Comparison of ENCODE assay signal across 15 cellular contexts in genomic region chr4:123750044-123750443, GRCh38.
DNase-seq lines count a peak whose midpoint lies in the region; ATAC-seq and FAIRE-seq lines count a peak whose summit lies in the region.
"Had no signal": no experiment of that assay in that cellular context is flagged by ENCODE, and none has a peak within 500 bp of the region (broad histone marks: within the 10 kb centered on the region; RNA-seq: fewer than 3 reads in every experiment).

No MANE protein-coding gene starts in this region.

- no peaks in the 10 kb centered on the region for H3K9me3 Mint-ChIP-seq in stimulated activated effector memory CD8-positive, alpha-beta T cell treated with anti-CD3 and anti-CD28 coated beads, Interleukin-12 subunit alpha, Interleukin-12 subunit beta, amount 100 ng/mL, for 72 hours
- H3K9me3 Mint-ChIP-seq: activated naive CD8-positive, alpha-beta T cell treated with anti-CD3 and anti-CD28 coated beads, Interleukin-2, amount 10 ng/mL, durations not matched to agents 7 days and 5 days had no signal

- no peaks in the 10 kb centered on the region for H3K27me3 ChIP-seq in skeletal muscle tissue (ENCODE audit: control insufficient read depth in 3 of 3, insufficient read depth in 3 of 3, low read length in 3 of 3)

- FAIRE-seq in TTC549 (lab: Jason Lieb, UNC): peak; percentile 96
- FAIRE-seq: endometrium, GM18507 had no signal

- no peaks in the 10 kb centered on the region for H3K36me3 ChIP-seq in skeletal muscle tissue (ENCODE audit: control insufficient read depth in 3 of 3, insufficient read depth in 3 of 3, low read length in 3 of 3)

- ATAC-seq in GM21423 (IDR thresholded peaks at IDR 0.05; ENCODE audit: unreplicated experiment): no peak
- no peak for ATAC-seq in stimulated activated effector memory CD8-positive, alpha-beta T cell treated with anti-CD3 and anti-CD28 coated beads, Interleukin-12 subunit alpha, Interleukin-12 subunit beta, amount 100 ng/mL, for 72 hours

- no peaks in the 10 kb centered on the region for H3K36me3 Mint-ChIP-seq in stimulated activated effector memory CD8-positive, alpha-beta T cell treated with anti-CD3 and anti-CD28 coated beads, Interleukin-12 subunit alpha, Interleukin-12 subunit beta, amount 100 ng/mL, for 72 hours
- H3K36me3 Mint-ChIP-seq: activated naive CD8-positive, alpha-beta T cell treated with anti-CD3 and anti-CD28 coated beads, Interleukin-2, amount 10 ng/mL, durations not matched to agents 7 days and 5 days had no signal

- DNase-seq in Kasumi-1 (lab: John Stamatoyannopoulos, UW) (peak; percentile 59 to 72), iPS-NIHi11 (ENCODE audit: low spot score) (peak; percentile 70), T-helper 9 cell (no peak)
- no peak for DNase-seq in stimulated activated effector memory CD8-positive, alpha-beta T cell treated with anti-CD3 and anti-CD28 coated beads, Interleukin-12 subunit alpha, Interleukin-12 subunit beta, amount 100 ng/mL, for 72 hours (ENCODE audit: low spot score in 2 of 2)
- DNase-seq: activated naive CD8-positive, alpha-beta T cell treated with anti-CD3 and anti-CD28 coated beads, Interleukin-2, amount 10 ng/mL, durations not matched to agents 7 days and 5 days; DMS 273 treated with DMSO at 0.1 percent for 48 hours; KG1; NCI-H510A; nucleus accumbens; T-helper 1 cell had no signal

- peaks cover 15 to 18% (median 15%) of the 10 kb centered on the region in 3 donors for H3K4me1 ChIP-seq in skeletal muscle tissue (ENCODE audit: control insufficient read depth in 3 of 3, insufficient read depth in 3 of 3, low read length in 3 of 3)

- H3K4me3 Mint-ChIP-seq in stimulated activated effector memory CD8-positive, alpha-beta T cell treated with anti-CD3 and anti-CD28 coated beads, Interleukin-12 subunit alpha, Interleukin-12 subunit beta, amount 100 ng/mL, for 72 hours: no peak overlapping the region
- H3K4me3 Mint-ChIP-seq: activated naive CD8-positive, alpha-beta T cell treated with anti-CD3 and anti-CD28 coated beads, Interleukin-2, amount 10 ng/mL, durations not matched to agents 7 days and 5 days had no signal

- peak overlapping the region in 1 of 3 donors; percentile 28 for H3K9ac ChIP-seq in skeletal muscle tissue (ENCODE audit: low read depth in 1 of 3, low read length in 3 of 3)

- H3K4me1 Mint-ChIP-seq in stimulated activated effector memory CD8-positive, alpha-beta T cell treated with anti-CD3 and anti-CD28 coated beads, Interleukin-12 subunit alpha, Interleukin-12 subunit beta, amount 100 ng/mL, for 72 hours: no peaks in the 10 kb centered on the region

- peak overlapping the region; percentile 67 for H3K27ac ChIP-seq in skeletal muscle tissue (ENCODE audit: low read depth, low read length)

- no peaks in the 10 kb centered on the region for H3K9me3 ChIP-seq in skeletal muscle tissue (ENCODE audit: control insufficient read depth in 3 of 3, low read length in 3 of 3)

- no peak overlapping the region for H3K27ac Mint-ChIP-seq in stimulated activated effector memory CD8-positive, alpha-beta T cell treated with anti-CD3 and anti-CD28 coated beads, Interleukin-12 subunit alpha, Interleukin-12 subunit beta, amount 100 ng/mL, for 72 hours
- H3K27ac Mint-ChIP-seq: activated naive CD8-positive, alpha-beta T cell treated with anti-CD3 and anti-CD28 coated beads, Interleukin-2, amount 10 ng/mL, durations not matched to agents 7 days and 5 days had no signal

- peak overlapping the region in 2 of 3 donors; percentile 16 to 47 for H3K4me3 ChIP-seq in skeletal muscle tissue (ENCODE audit: low read length in 3 of 3)

Comparison
In these comparisons a context has a peak if more than half of its experiments do, and no peak if none do; other contexts are left out.
1. DNase-seq: peak in Kasumi-1 (2 of 2) and iPS-NIHi11 (single experiment); none in T-helper 9 cell (single experiment) and stimulated activated effector memory CD8-positive, alpha-beta T cell treated with anti-CD3 and anti-CD28 coated beads, Interleukin-12 subunit alpha, Interleukin-12 subunit beta, amount 100 ng/mL, for 72 hours (0 of 2).